In genomic region chr2:46651363-46652099, GRCh38 we compare ENCODE assay signal across 25 cellular contexts. TPM values are rescaled to one million over a fixed set of nuclear protein-coding genes. Genes with fewer than 3 reads are reported as not detected.
DNase-seq lines count a peak whose midpoint lies in the region; ATAC-seq, FAIRE-seq and TF ChIP-seq lines count a peak whose summit lies in the region.
"Had no signal": no experiment of that assay in that cellular context is flagged by ENCODE, and none has a peak within 500 bp of the region (broad histone marks: within the 10 kb centered on the region; RNA-seq: fewer than 3 reads in every experiment).

No MANE protein-coding gene starts in this region.

- H3K4me3 ChIP-seq in A549 (no peak overlapping the region), cardiac fibroblast (replicated peaks in 1 of 2; ENCODE audit: low read depth in 2 of 2, low read length in 2 of 2) (no peak overlapping the region), HAP-1 (no peak overlapping the region)
- H3K4me3 ChIP-seq: sigmoid colon, tibial nerve had no signal

- H3K4me1 ChIP-seq in A549: peaks cover 69% of the 10 kb centered on the region
- no peaks in the 10 kb centered on the region for H3K4me1 ChIP-seq in HAP-1

- no peak for FAIRE-seq in A549 (lab: Jason Lieb, UNC)
- FAIRE-seq: G401.6 had no signal

- POLR2A ChIA-PET in A549 (lab: Yijun Ruan, JAX): interaction anchor here (0.6 kb wide), 1 partner anchor 65 kb away, joined by 3 read pairs; no protein-coding TSS in a partner anchor

- DNase-seq in A549 (ENCODE audit: low read depth in 1 of 2, low spot score in 1 of 2): no peak
- peak; percentile 36 for DNase-seq in ELR (ENCODE audit: low read depth)
- peak; percentile 26 to 66 for DNase-seq in cardiac fibroblast (ENCODE audit: low read depth in 2 of 2)
- DNase-seq in iris pigment epithelial cell (ENCODE audit: low read depth): peak; percentile 37
- no peak for DNase-seq in NCI-H526 treated with DMSO at 0.1 percent for 48 hours (lab: John Stamatoyannopoulos, UW)
- no peak for DNase-seq in NCI-H510A treated with DMSO at 0.1 percent for 48 hours (lab: John Stamatoyannopoulos, UW)
- DNase-seq in HAP-1 (ENCODE audit: low spot score in 2 of 2): no peak
- DNase-seq: activated CD8-positive, alpha-beta memory T cell treated with anti-CD3 and anti-CD28 coated beads, Interleukin-2, amount 50 U/mL, for 48 hours; activated CD8-positive, alpha-beta T cell treated with anti-CD3 and anti-CD28 coated beads for 36 hours; activated naive CD4-positive, alpha-beta T cell treated with anti-CD3 and anti-CD28 coated beads for 36 hours; amniotic stem cell; CD8-positive, alpha-beta memory T cell; DMS 273 treated with DMSO at 0.1 percent for 48 hours; effector CD4-positive, alpha-beta T cell; glutamatergic neuron; islet precursor cell; NCI-H1092; NCI-H1694 treated with DMSO at 0.1 percent for 48 hours; NCI-H524; SHP77; sigmoid colon; stimulated activated CD4-positive, alpha-beta T cell treated with anti-CD3 and anti-CD28 coated beads, Interleukin-4, amount 100 ng/mL, for 4 hours had no signal

- TF ChIP-seq RAD21 in A549 (conservative IDR thresholded peaks at IDR 0.05 in 1 of 2, IDR thresholded peaks at IDR 0.05 in 1 of 2): no peak

- 84% methylated on average over 6 of the region's 6 CpGs for WGBS in A549 (ENCODE audit: missing lambda C conversion rate)

- no peaks in the 10 kb centered on the region for H3K27me3 ChIP-seq in HAP-1 (ENCODE audit: low read depth)
- H3K27me3 ChIP-seq: sigmoid colon, tibial nerve had no signal

- no peak for ATAC-seq in A549
- ATAC-seq: activated CD8-positive, alpha-beta T cell treated with anti-CD3 and anti-CD28 coated beads for 36 hours; Panc1 had no signal

- no peaks in the 10 kb centered on the region for H3K9me3 ChIP-seq in A549
- H3K9me3 ChIP-seq in HAP-1: no peaks in the 10 kb centered on the region
- H3K9me3 ChIP-seq: sigmoid colon, tibial nerve had no signal

- H3K36me3 ChIP-seq in HAP-1 (replicated peaks): no peaks in the 10 kb centered on the region
- H3K36me3 ChIP-seq: sigmoid colon, tibial nerve had no signal

- CTCF ChIA-PET in A549 (lab: Yijun Ruan, JAX): interaction anchor here (0.6 to 10.1 kb wide), 44 partner anchors 7 to 658 kb away, joined by 3 to 138 read pairs (median 5); no protein-coding TSS in a partner anchor

- TF ChIP-seq EP300 in A549 (IDR thresholded peaks at IDR 0.05): no peak

- H3K27ac ChIP-seq in A549: peak overlapping the region; percentile 94 to 97
- H3K27ac ChIP-seq: sigmoid colon, tibial nerve had no signal

- H3K4me2 ChIP-seq in A549: no peak overlapping the region

- no peak for TF ChIP-seq CTCF in A549 (IDR thresholded peaks at IDR 0.05)
- no peak for TF ChIP-seq CTCF in cardiac fibroblast (IDR thresholded peaks at IDR 0.05; ENCODE audit: low read depth, low read length)

- no peak for TF ChIP-seq POLR2A in A549 (IDR thresholded peaks at IDR 0.05; ENCODE audit: low read length)

- in situ Hi-C loops in HAP-1 (cut with MboI; ENCODE audit: low sequenced_read_pairs): loop anchor here (25.0 kb wide), 1 partner anchor 639 kb away; no protein-coding TSS in a partner anchor

TF ChIP-seq in A549, 52 proteins besides CTCF, POLR2A, EP300 and RAD21:
- TF ChIP-seq, protein P1, sequence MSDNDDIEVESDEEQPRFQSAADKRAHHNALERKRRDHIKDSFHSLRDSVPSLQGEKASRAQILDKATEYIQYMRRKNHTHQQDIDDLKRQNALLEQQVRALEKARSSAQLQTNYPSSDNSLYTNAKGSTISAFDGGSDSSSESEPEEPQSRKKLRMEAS (IDR thresholded peaks at IDR 0.05): no peak
- TF ChIP-seq NPAS2 (CRISPR knock-in tag; IDR thresholded peaks at IDR 0.05; ENCODE audit: borderline replicate concordance) (no peak), MAFK (IDR thresholded peaks at IDR 0.05; ENCODE audit: partially characterized antibody) (peak; percentile 97), PHF8 (IDR thresholded peaks at IDR 0.05; ENCODE audit: borderline replicate concordance, low read depth) (no peak), ZC3H11A (IDR thresholded peaks at IDR 0.05) (no peak)

RNA-seq across cellular contexts. Expression of gene CRIPT, which starts 34.5 kb away (rescaled TPM):
- 21.9 and 31.1 TPM in 2 replicates for polyA plus RNA-seq in A549 (2011; rRNA removed)
- polyA plus RNA-seq in A549 (2012; cell fraction: cytosol; rRNA removed): 5.2 and 6.0 TPM in 2 replicates
- 1.1 and 2.1 TPM in 2 replicates for polyA plus RNA-seq in A549 (2012; cell fraction: nucleus; rRNA removed)
- polyA plus RNA-seq in A549 (2017; fragmentation: RNase III; extraction: RNeasy Plus Mini Kit Qiagen cat#74134 plus additional on column Dnase treatment): 17.1 to 21.8 TPM (median 21.7 TPM) in 3 replicates
- 8.0 and 11.7 TPM in 2 replicates for polyA minus RNA-seq in A549 (2011; rRNA and poly(A)+ RNA removed)

RNA-seq across cellular contexts. Expression of gene PIGF, which starts 34.7 kb away (rescaled TPM):
- polyA plus RNA-seq in A549 (2011; rRNA removed): 85.9 and 98.9 TPM in 2 replicates
- polyA plus RNA-seq in A549 (2012; cell fraction: cytosol; rRNA removed): 27.4 and 29.5 TPM in 2 replicates
- 11.5 and 16.3 TPM in 2 replicates for polyA plus RNA-seq in A549 (2012; cell fraction: nucleus; rRNA removed)
- polyA plus RNA-seq in A549 (2017; fragmentation: RNase III; extraction: RNeasy Plus Mini Kit Qiagen cat#74134 plus additional on column Dnase treatment): 53.8 to 56.2 TPM (median 54.9 TPM) in 3 replicates
- 24.7 and 29.7 TPM in 2 replicates for polyA minus RNA-seq in A549 (2011; rRNA and poly(A)+ RNA removed)

RNA-seq across cellular contexts. Expression of gene SOCS5, which starts 47.6 kb away (rescaled TPM):
- 36.3 and 37.6 TPM in 2 replicates for polyA plus RNA-seq in A549 (2011; rRNA removed)
- polyA plus RNA-seq in A549 (2012; cell fraction: cytosol; rRNA removed): 10.2 and 11.9 TPM in 2 replicates
- 6.6 and 9.4 TPM in 2 replicates for polyA plus RNA-seq in A549 (2012; cell fraction: nucleus; rRNA removed)
- 28.2 to 34.0 TPM (median 32.4 TPM) in 3 replicates for polyA plus RNA-seq in A549 (2017; fragmentation: RNase III; extraction: RNeasy Plus Mini Kit Qiagen cat#74134 plus additional on column Dnase treatment)
- 41.1 and 41.3 TPM in 2 replicates for polyA minus RNA-seq in A549 (2011; rRNA and poly(A)+ RNA removed)

Comparison
In these comparisons a context has a peak if more than half of its experiments do, and no peak if none do; other contexts are left out.
1. DNase-seq: peak in ELR (single experiment), cardiac fibroblast (2 of 2) and iris pigment epithelial cell (single experiment); none in A549 (0 of 2), NCI-H526 treated with DMSO at 0.1 percent for 48 hours (single experiment), NCI-H510A treated with DMSO at 0.1 percent for 48 hours (single experiment) and HAP-1 (0 of 2).